10 cellular contexts compared by ENCODE assay signal in the genomic region with DNA sequence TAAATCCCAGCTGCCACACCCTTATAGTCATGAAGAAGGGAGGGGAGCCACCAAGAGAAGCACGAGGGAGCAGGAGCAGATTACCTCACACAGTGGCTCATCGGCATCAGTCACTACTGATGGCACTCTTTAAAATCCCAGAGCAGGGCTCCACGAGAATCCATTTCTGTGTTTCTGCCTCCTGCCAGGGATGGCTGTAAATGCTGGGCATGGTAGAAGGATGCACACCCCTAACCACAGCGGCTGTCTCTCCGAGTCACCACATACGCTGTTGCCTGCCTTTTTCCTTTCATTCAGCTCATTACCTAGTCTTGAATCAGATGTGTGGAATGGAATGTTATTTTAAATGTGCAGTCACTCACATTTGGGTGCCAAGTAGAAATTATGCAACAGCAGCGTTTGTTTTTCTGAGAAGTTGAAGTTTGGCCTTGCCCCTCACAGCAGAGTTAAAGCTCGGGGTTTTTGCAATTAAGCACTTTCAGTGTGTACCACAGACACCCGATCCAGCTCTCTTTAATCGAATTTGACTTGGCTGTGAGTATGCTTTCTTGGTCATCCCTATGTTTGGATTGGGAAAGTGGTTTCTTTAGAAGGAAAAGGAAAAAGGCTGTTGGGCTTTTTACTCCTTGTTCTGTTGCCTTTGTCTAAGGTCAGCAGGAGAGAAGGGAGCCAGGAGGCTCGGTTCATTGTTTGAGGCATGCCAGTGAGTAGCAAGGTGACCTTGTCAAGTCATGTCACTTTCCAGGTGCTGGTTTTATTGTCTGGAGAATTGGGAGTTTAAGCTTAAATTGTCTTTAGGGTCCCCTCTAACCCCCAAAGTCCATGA.
DNase-seq lines count a peak whose midpoint lies in the region; ATAC-seq and TF ChIP-seq lines count a peak whose summit lies in the region.
"Had no signal": no experiment of that assay in that cellular context is flagged by ENCODE, and none has a peak within 500 bp of the region (broad histone marks: within the 10 kb centered on the region; RNA-seq: fewer than 3 reads in every experiment).

No MANE protein-coding gene starts in this region.

- peaks cover 0 to 1% of the 10 kb centered on the region in 2 donors for H3K27me3 Mint-ChIP-seq in T-cell
- H3K27me3 Mint-ChIP-seq: activated CD4-positive, alpha-beta T cell treated with anti-CD3 and anti-CD28 coated beads, Interleukin-2, amount 10 ng/mL, durations not matched to agents 24 days and 14 days had no signal

- in situ Hi-C loops in astrocyte of the spinal cord (cut with HindIII; ENCODE audit: low sequenced_read_pairs) = no loop called here

- CTCF ChIA-PET in T-cell (lab: Charles Lee) = interaction anchor here in 1 of 2 donors (0.6 kb wide), 1 partner anchor 204 kb away, joined by 3 read pairs; no protein-coding TSS in a partner anchor

- peaks cover 2% of the 10 kb centered on the region for H3K9me3 ChIP-seq in iPS-18c (ENCODE audit: control insufficient read depth, insufficient read depth, low read length)
- no peaks in the 10 kb centered on the region for H3K9me3 ChIP-seq in skeletal muscle satellite cell (replicated peaks; ENCODE audit: low read length)

- H3K9me3 Mint-ChIP-seq in T-cell = no peaks in the 10 kb centered on the region
- H3K9me3 Mint-ChIP-seq: activated CD4-positive, alpha-beta T cell treated with anti-CD3 and anti-CD28 coated beads, Interleukin-2, amount 10 ng/mL, durations not matched to agents 24 days and 14 days had no signal

- no peak for ATAC-seq in T-cell (replicated peaks in 1 of 4)

- no peak overlapping the region for H3K27ac Mint-ChIP-seq in T-cell
- H3K27ac Mint-ChIP-seq: activated CD4-positive, alpha-beta T cell treated with anti-CD3 and anti-CD28 coated beads, Interleukin-2, amount 10 ng/mL, durations not matched to agents 24 days and 14 days had no signal

- DNase-seq in H4 (ENCODE audit: low spot score) (peak; percentile 68), astrocyte of the spinal cord (ENCODE audit: low read depth, low spot score) (peak; percentile 91), NCI-H510A treated with DMSO at 0.1 percent for 48 hours (lab: John Stamatoyannopoulos, UW) (no peak), DMS 273 (lab: John Stamatoyannopoulos, UW; ENCODE audit: unreplicated experiment) (no peak), T-cell (no peak)
- no peak for DNase-seq in activated CD4-positive, alpha-beta T cell treated with anti-CD3 and anti-CD28 coated beads, Interleukin-2, amount 50 U/mL, for 4 hours
- DNase-seq: activated CD4-positive, alpha-beta T cell treated with anti-CD3 and anti-CD28 coated beads, Interleukin-2, amount 10 ng/mL, durations not matched to agents 24 days and 14 days had no signal

- H3K4me3 Mint-ChIP-seq in T-cell = no peak overlapping the region
- H3K4me3 Mint-ChIP-seq: activated CD4-positive, alpha-beta T cell treated with anti-CD3 and anti-CD28 coated beads, Interleukin-2, amount 10 ng/mL, durations not matched to agents 24 days and 14 days had no signal

- H3K27me3 ChIP-seq in skeletal muscle satellite cell (ENCODE audit: control insufficient read depth, insufficient read depth, low read length) = no peaks in the 10 kb centered on the region

- H3K36me3 Mint-ChIP-seq in T-cell = no peaks in the 10 kb centered on the region

- H3K4me2 ChIP-seq in skeletal muscle satellite cell (ENCODE audit: low read length) = peak overlapping the region; percentile 63
- H3K4me2 ChIP-seq: KMS-11 had no signal

- TF ChIP-seq CTCF in astrocyte of the spinal cord (IDR thresholded peaks at IDR 0.05; ENCODE audit: low read depth, low read length) = no peak

- no peaks in the 10 kb centered on the region for H3K4me1 Mint-ChIP-seq in T-cell
- H3K4me1 Mint-ChIP-seq: activated CD4-positive, alpha-beta T cell treated with anti-CD3 and anti-CD28 coated beads, Interleukin-2, amount 10 ng/mL, durations not matched to agents 24 days and 14 days had no signal

- peaks cover 10% of the 10 kb centered on the region for H3K36me3 ChIP-seq in skeletal muscle satellite cell (ENCODE audit: insufficient read depth, low read length)

- peak overlapping the region; percentile 71 for H3K9ac ChIP-seq in skeletal muscle satellite cell (ENCODE audit: low read depth, low read length)
- H3K9ac ChIP-seq: KMS-11 had no signal

- peaks cover 32% of the 10 kb centered on the region for H3K4me1 ChIP-seq in skeletal muscle satellite cell (ENCODE audit: control insufficient read depth, insufficient read depth, low read length)

- POLR2A ChIA-PET in T-cell (lab: Charles Lee) = no interaction called here

- H3K4me3 ChIP-seq in astrocyte of the spinal cord (ENCODE audit: low read depth, low read length) (no peak overlapping the region), iPS-18c (ENCODE audit: insufficient read depth, low read depth, low read length) (peak overlapping the region; percentile 1; the same call in 1 of the 2 replicates), skeletal muscle satellite cell (ENCODE audit: low read length) (peak overlapping the region; percentile 15)

Comparison
In these comparisons a context has a peak if more than half of its experiments do, and no peak if none do; other contexts are left out.
1. DNase-seq: peak in H4 (single experiment) and astrocyte of the spinal cord (single experiment); none in activated CD4-positive, alpha-beta T cell treated with anti-CD3 and anti-CD28 coated beads, Interleukin-2, amount 50 U/mL, for 4 hours (0 of 2), NCI-H510A treated with DMSO at 0.1 percent for 48 hours (single experiment), DMS 273 (single experiment) and T-cell (0 of 34).